ENCODE assay signal across 30 cellular contexts in the genomic region with DNA sequence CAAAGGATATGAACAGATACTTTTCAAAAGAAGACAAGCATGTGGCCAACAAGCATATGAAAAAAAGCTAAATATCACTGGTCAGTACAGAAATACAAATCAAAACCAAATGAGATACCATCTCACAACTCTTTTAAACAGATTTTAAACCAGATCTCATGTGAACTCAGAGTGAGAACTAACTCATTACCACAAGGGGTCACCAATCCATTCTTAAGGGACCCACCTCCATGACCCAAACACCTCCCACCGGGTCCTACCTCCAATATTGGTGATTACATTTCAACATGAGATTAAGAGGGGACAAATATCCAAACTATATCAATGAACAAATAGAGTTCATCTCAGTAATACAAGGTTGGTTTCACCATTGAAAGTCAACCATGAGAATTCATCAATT.
DNase-seq lines count a peak whose midpoint lies in the region; ATAC-seq, FAIRE-seq and TF ChIP-seq lines count a peak whose summit lies in the region.
"Had no signal": no experiment of that assay in that cellular context is flagged by ENCODE, and none has a peak within 500 bp of the region (broad histone marks: within the 10 kb centered on the region; RNA-seq: fewer than 3 reads in every experiment).

No MANE protein-coding gene starts in this region.

- H3K27ac ChIP-seq in GM12878 (ENCODE audit: control insufficient read depth, insufficient read depth), result no peak overlapping the region
- H3K27ac ChIP-seq in Peyer's patch, result no peak overlapping the region
- H3K27ac ChIP-seq: cardiac muscle cell, coronary artery, left ventricle myocardium inferior, SK-N-MC, skin epidermis, upper lobe of right lung had no signal

- no peak for TF ChIP-seq POLR2A in GM12878 (IDR thresholded peaks at IDR 0.05; ENCODE audit: low read depth, low read length)
- TF ChIP-seq POLR2A in Peyer's patch (IDR thresholded peaks at IDR 0.05), result no peak

- in situ Hi-C loops in GM12878 (cut with MboI), result no loop called here

- SMC1A ChIA-PET in GM12878 (lab: Charles Lee; ENCODE audit: uncharacterized antibody, unreplicated experiment), result interaction anchor here (0.6 kb wide), 1 partner anchor 390 kb away, joined by 3 read pairs; no protein-coding TSS in a partner anchor

- DNase-seq in NCI-H82 (lab: John Stamatoyannopoulos, UW) (peak; percentile 31), NCI-H82 treated with DMSO at 0.1 percent for 48 hours (lab: John Stamatoyannopoulos, UW; ENCODE audit: unreplicated experiment) (no peak), NAMALWA (ENCODE audit: low spot score) (peak; percentile 23), GM12878 (ENCODE audit: low read depth, low spot score) (no peak), Peyer's patch (no peak), activated gamma-delta T cell (lab: John Stamatoyannopoulos, UW) (no peak), GM20000 (ENCODE audit: low spot score) (no peak), NOMO-1 (lab: John Stamatoyannopoulos, UW; ENCODE audit: unreplicated experiment in 2 of 2) (no peak)
- DNase-seq: 8988T; activated CD8-positive, alpha-beta memory T cell treated with anti-CD3 and anti-CD28 coated beads, Interleukin-2, amount 10 ng/mL, durations not matched to agents 7 days and 5 days; activated gamma-delta T cell treated with Interleukin-2 at 50 U/mL for 16 hours; activated T-cell treated with anti-CD3 and anti-CD28 coated beads, Interleukin-2, amount 50 U/mL, for 4 hours; CD4-positive, alpha-beta memory T cell; effector CD8-positive, alpha-beta T cell; EL; erythroblast; islet precursor cell; left ventricle myocardium inferior; NCI-H1417; NCI-H2029 treated with DMSO at 0.1 percent for 48 hours; NCI-H526 treated with DMSO at 0.1 percent for 48 hours; stimulated activated naive CD4-positive, alpha-beta T cell treated with Interleukin-2 at 50 U/mL for 16 hours; upper lobe of right lung had no signal

- no peak overlapping the region for H3K4me2 ChIP-seq in GM12878 (ENCODE audit: control insufficient read depth, insufficient read depth)

- POLR2A ChIA-PET in GM12878 (lab: Charles Lee), result no interaction called here

- H3K4me3 ChIP-seq in GM12878 (no peak overlapping the region), Peyer's patch (no peak overlapping the region)
- H3K4me3 ChIP-seq: cardiac muscle cell, coronary artery, left ventricle myocardium inferior, SK-N-MC, skin epidermis, upper lobe of right lung had no signal

- intact Hi-C loops in GM12878 (cut with micrococcal nuclease; ENCODE audit: unreplicated experiment), result no loop called here

- H3K9me3 ChIP-seq in GM12878 (replicated peaks; ENCODE audit: control insufficient read depth, insufficient read depth, low read length), result no peaks in the 10 kb centered on the region
- no peaks in the 10 kb centered on the region for H3K9me3 ChIP-seq in Peyer's patch
- H3K9me3 ChIP-seq: left ventricle myocardium inferior, upper lobe of right lung had no signal

- no peak for ATAC-seq in GM12878
- ATAC-seq: activated CD8-positive, alpha-beta memory T cell treated with anti-CD3 and anti-CD28 coated beads, Interleukin-2, amount 10 ng/mL, durations not matched to agents 7 days and 5 days; activated T-cell treated with anti-CD3 and anti-CD28 coated beads, Interleukin-2, amount 50 U/mL, for 4 hours; upper lobe of right lung had no signal

- FAIRE-seq in GM12878 (lab: Jason Lieb, UNC), result no peak
- FAIRE-seq: astrocyte, GM12892, TTC549 had no signal

- H3K79me2 ChIP-seq in GM12878 (ENCODE audit: control insufficient read depth, insufficient read depth, low read length), result no peaks in the 10 kb centered on the region

- H3K27me3 ChIP-seq in GM12878 (replicated peaks in 1 of 2; ENCODE audit: control insufficient read depth in 2 of 2, insufficient read depth in 2 of 2, low read length in 1 of 2) (no peaks in the 10 kb centered on the region), Peyer's patch (no peaks in the 10 kb centered on the region)
- H3K27me3 ChIP-seq: cardiac muscle cell, upper lobe of right lung had no signal

- H3K4me1 ChIP-seq in GM12878 (ENCODE audit: control insufficient read depth, insufficient read depth, low read length) (no peaks in the 10 kb centered on the region), Peyer's patch (no peaks in the 10 kb centered on the region)
- H3K4me1 ChIP-seq: upper lobe of right lung had no signal

- TF ChIP-seq CTCF in GM12878 (IDR thresholded peaks at IDR 0.05 in 2 of 3, conservative IDR thresholded peaks at IDR 0.05 in 1 of 3; ENCODE audit: control insufficient read depth in 2 of 3, extremely low read depth in 1 of 3, insufficient read depth in 1 of 3, low read depth in 3 of 3, low read length in 3 of 3), result no peak
- TF ChIP-seq CTCF in Peyer's patch (IDR thresholded peaks at IDR 0.05), result no peak
- TF ChIP-seq CTCF in GM20000 (IDR thresholded peaks at IDR 0.05; ENCODE audit: extremely low read depth, missing control alignments), result no peak

- H2AFZ ChIP-seq in GM12878 (ENCODE audit: control insufficient read depth, low read depth, low read length), result no peak overlapping the region

- no peaks in the 10 kb centered on the region for H4K20me1 ChIP-seq in GM12878 (ENCODE audit: control insufficient read depth, insufficient read depth)

- TF ChIP-seq RAD21 in GM12878 (IDR thresholded peaks at IDR 0.05; ENCODE audit: insufficient read depth, low read depth, low read length), result peak; percentile 16; the same call in 1 of the 2 replicates

- TF ChIP-seq EP300 in GM12878 (IDR thresholded peaks at IDR 0.05; ENCODE audit: borderline replicate concordance in 1 of 2, control insufficient read depth in 1 of 2, low read depth in 2 of 2, low read length in 2 of 2), result no peak

- RAD21 ChIA-PET in GM12878 (lab: Charles Lee; ENCODE audit: unreplicated experiment), result no interaction called here

- H3K36me3 ChIP-seq in GM12878 (ENCODE audit: control insufficient read depth in 2 of 2, insufficient read depth in 2 of 2, low read length in 1 of 2), result no peaks in the 10 kb centered on the region
- no peaks in the 10 kb centered on the region for H3K36me3 ChIP-seq in Peyer's patch
- H3K36me3 ChIP-seq: cardiac muscle cell, left ventricle myocardium inferior, upper lobe of right lung had no signal

- no peak overlapping the region for H3K9ac ChIP-seq in GM12878 (ENCODE audit: control insufficient read depth, insufficient read depth, low read length)

- CTCF ChIA-PET in GM12878 (lab: Yijun Ruan, JAX), result interaction anchor here (0.6 kb wide), 1 partner anchor 472 kb away, joined by 3 read pairs; no protein-coding TSS in a partner anchor

- no TSS peak for BruUV-seq in GM12878 (replicated peaks; lab: Mats Ljungman, UMichigan)

- WGBS in GM12878 (ENCODE audit: insufficient coverage, insufficient replicate concordance, low lambda C conversion rate, missing lambda C conversion rate), result 9% methylated on average over 1 of the region's 1 CpG

TF ChIP-seq in GM12878, 131 proteins besides CTCF, POLR2A, EP300 and RAD21:
- TF ChIP-seq SMAD5 (IDR thresholded peaks at IDR 0.05; ENCODE audit: low read depth) (no peak), YY1 (IDR thresholded peaks at IDR 0.05; ENCODE audit: low read depth, low read length) (no peak), SUZ12 (IDR thresholded peaks at IDR 0.05; ENCODE audit: unreplicated experiment) (no peak)

Comparison
In these comparisons a context has a peak if more than half of its experiments do, and no peak if none do; other contexts are left out.
1. DNase-seq: peak in NCI-H82 (single experiment) and NAMALWA (single experiment); none in NCI-H82 treated with DMSO at 0.1 percent for 48 hours (single experiment), GM12878 (single experiment), Peyer's patch (0 of 3), activated gamma-delta T cell (single experiment), GM20000 (single experiment) and NOMO-1 (0 of 2).